In genomic region chr9:137606005-137606601, GRCh38 we compare ENCODE assay signal across 6 cellular contexts.
DNase-seq lines count a peak whose midpoint lies in the region; ATAC-seq lines count a peak whose summit lies in the region.

No MANE protein-coding gene starts in this region.

- peaks cover 27% of the 10 kb centered on the region for H3K4me1 ChIP-seq in mucosa of stomach (ENCODE audit: control insufficient read depth, insufficient read depth, low read length)

- H3K27me3 ChIP-seq in mucosa of stomach (ENCODE audit: control insufficient read depth, insufficient read depth, low read length): no peaks in the 10 kb centered on the region

- no peaks in the 10 kb centered on the region for H3K27me3 Mint-ChIP-seq in activated naive CD8-positive, alpha-beta T cell treated with anti-CD3 and anti-CD28 coated beads, Interleukin-2, amount 50 U/mL, for 24 hours

- ATAC-seq in HG02981 (IDR thresholded peaks at IDR 0.05; ENCODE audit: unreplicated experiment): peak; percentile 10
- peak; percentile 1 for ATAC-seq in activated naive CD8-positive, alpha-beta T cell treated with anti-CD3 and anti-CD28 coated beads, Interleukin-2, amount 50 U/mL, for 24 hours
- no peak for ATAC-seq in GM19397 (IDR thresholded peaks at IDR 0.05; ENCODE audit: unreplicated experiment)

- H3K4me3 ChIP-seq in GM08714 (ENCODE audit: low read length): peak overlapping the region; percentile 91
- H3K4me3 ChIP-seq in mucosa of stomach (ENCODE audit: low read length): peak overlapping the region; percentile 75

- H3K9ac ChIP-seq in mucosa of stomach (ENCODE audit: low read length): peak overlapping the region; percentile 80

- peak overlapping the region; percentile 81 for H3K4me3 Mint-ChIP-seq in activated naive CD8-positive, alpha-beta T cell treated with anti-CD3 and anti-CD28 coated beads, Interleukin-2, amount 50 U/mL, for 24 hours

- H3K9me3 ChIP-seq in mucosa of stomach (ENCODE audit: control insufficient read depth, low read length): no peaks in the 10 kb centered on the region

- H3K36me3 ChIP-seq in mucosa of stomach (ENCODE audit: control insufficient read depth, insufficient read depth, low read length): peaks cover 3% of the 10 kb centered on the region

- no peaks in the 10 kb centered on the region for H3K9me3 Mint-ChIP-seq in activated naive CD8-positive, alpha-beta T cell treated with anti-CD3 and anti-CD28 coated beads, Interleukin-2, amount 50 U/mL, for 24 hours

- H3K27ac Mint-ChIP-seq in activated naive CD8-positive, alpha-beta T cell treated with anti-CD3 and anti-CD28 coated beads, Interleukin-2, amount 50 U/mL, for 24 hours: peak overlapping the region; percentile 67

- H3K36me3 Mint-ChIP-seq in activated naive CD8-positive, alpha-beta T cell treated with anti-CD3 and anti-CD28 coated beads, Interleukin-2, amount 50 U/mL, for 24 hours (ENCODE audit: low read depth): no peaks in the 10 kb centered on the region

- no peak for DNase-seq in activated naive CD8-positive, alpha-beta T cell treated with anti-CD3 and anti-CD28 coated beads, Interleukin-2, amount 50 U/mL, for 24 hours
- DNase-seq in NCI-H1048 (lab: John Stamatoyannopoulos, UW): no peak

- H3K4me1 Mint-ChIP-seq in activated naive CD8-positive, alpha-beta T cell treated with anti-CD3 and anti-CD28 coated beads, Interleukin-2, amount 50 U/mL, for 24 hours: peaks cover 15% of the 10 kb centered on the region
